In the genomic region with DNA sequence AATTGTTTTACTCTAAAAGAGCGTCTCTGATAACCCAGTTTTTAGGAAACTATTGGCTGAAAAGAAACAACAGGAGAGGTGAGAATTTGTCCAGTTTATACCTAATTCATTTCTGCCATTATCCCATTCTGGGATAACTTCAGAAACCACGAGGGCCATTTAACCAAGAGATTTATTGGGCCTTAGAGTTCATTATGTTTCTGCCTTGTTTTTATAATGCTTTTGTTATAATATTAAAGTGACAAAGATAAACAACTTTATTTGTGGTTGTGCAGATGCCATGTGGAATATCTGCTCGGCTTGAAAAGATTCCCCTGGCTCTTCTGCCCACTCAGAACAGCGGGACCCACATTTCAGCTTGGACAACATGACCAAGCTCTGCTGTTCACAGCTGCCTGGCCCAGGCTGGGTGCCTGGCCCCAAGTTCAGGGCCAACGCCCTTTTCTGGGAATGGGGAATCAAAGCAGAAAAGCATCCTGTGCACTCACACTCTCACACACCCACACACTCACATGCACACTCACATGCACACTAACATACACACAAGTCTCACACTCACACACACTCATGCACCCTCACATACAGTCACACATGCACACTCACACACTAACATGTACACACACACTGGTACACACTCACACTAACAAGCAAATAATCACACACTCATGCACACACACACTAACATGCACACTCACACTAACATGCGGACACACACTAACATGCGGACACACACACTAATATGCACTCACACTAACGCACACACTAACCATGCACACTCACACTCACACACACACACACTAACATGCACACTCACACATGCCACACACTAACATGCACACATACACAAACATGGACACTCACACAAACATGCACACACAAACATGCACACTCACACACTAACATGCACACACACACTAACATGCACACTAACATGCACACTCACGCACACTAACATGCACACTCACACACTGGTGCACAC, we compare ENCODE assay signal across 10 cellular contexts.
DNase-seq lines count a peak whose midpoint lies in the region; ATAC-seq and TF ChIP-seq lines count a peak whose summit lies in the region.
"Had no signal": no experiment of that assay in that cellular context is flagged by ENCODE, and none has a peak within 500 bp of the region (broad histone marks: within the 10 kb centered on the region; RNA-seq: fewer than 3 reads in every experiment).

No MANE protein-coding gene starts in this region.

- CTCF ChIA-PET in mammary epithelial cell (lab: Charles Lee; ENCODE audit: low non-redundant PET), result no interaction called here

- POLR2A ChIA-PET in naive thymus-derived CD8-positive, alpha-beta T cell (lab: Charles Lee), result no interaction called here

- dilution Hi-C loops in mammary epithelial cell (cut with HindIII; ENCODE audit: low sequenced_read_pairs), result no loop called here

- TSS peak; percentile 37 for BruUV-seq in mammary epithelial cell (replicated peaks; lab: Mats Ljungman, UMichigan)

- no peak overlapping the region for H2AFZ ChIP-seq in mammary epithelial cell (ENCODE audit: low read depth, low read length)

- H3K4me1 ChIP-seq in HUES48 (ENCODE audit: control insufficient read depth, insufficient read depth, low read length) (no peaks in the 10 kb centered on the region), mammary epithelial cell (ENCODE audit: insufficient read depth, low read length) (peaks cover 51% of the 10 kb centered on the region)

- no peaks in the 10 kb centered on the region for H3K27me3 Mint-ChIP-seq in naive thymus-derived CD8-positive, alpha-beta T cell

- H3K4me3 ChIP-seq in HUES48 (ENCODE audit: low read depth, low read length), result no peak overlapping the region
- no peak overlapping the region for H3K4me3 ChIP-seq in mammary epithelial cell (replicated peaks in 1 of 3; ENCODE audit: insufficient read depth in 1 of 3, low read depth in 2 of 3, low read length in 3 of 3)

- peak; percentile 11 for DNase-seq in AG08395 (ENCODE audit: low spot score)
- DNase-seq in mammary epithelial cell, result peak; percentile 12
- no peak for DNase-seq in naive thymus-derived CD8-positive, alpha-beta T cell
- DNase-seq in KG1 (lab: John Stamatoyannopoulos, UW), result no peak
- DNase-seq in iPS-NIHi7 (ENCODE audit: extremely low spot score), result no peak
- DNase-seq: DMS 273 treated with DMSO at 0.1 percent for 48 hours, midbrain had no signal

- no peak for ATAC-seq in naive thymus-derived CD8-positive, alpha-beta T cell
- no peak for ATAC-seq in HG02884 (IDR thresholded peaks at IDR 0.05; ENCODE audit: unreplicated experiment)
- no peak for ATAC-seq in GM21786 (IDR thresholded peaks at IDR 0.05; ENCODE audit: unreplicated experiment)

- no peaks in the 10 kb centered on the region for H3K36me3 ChIP-seq in HUES48 (ENCODE audit: control insufficient read depth, insufficient read depth, low read length)
- no peaks in the 10 kb centered on the region for H3K36me3 ChIP-seq in mammary epithelial cell (ENCODE audit: insufficient read depth, low read length)

- in situ Hi-C loops in mammary epithelial cell (cut with MboI; ENCODE audit: low sequenced_read_pairs in 2 of 2), result loop anchor here in 1 of 2 donors (5.0 kb wide), 1 partner anchor 87 kb away; a partner anchor contains a TSS

- H3K4me1 Mint-ChIP-seq in naive thymus-derived CD8-positive, alpha-beta T cell, result peaks cover 18 to 46% (median 24%) of the 10 kb centered on the region in 4 donors

- 83% methylated on average over 9 of the region's 9 CpGs for WGBS in mammary epithelial cell (ENCODE audit: low coverage, missing lambda C conversion rate)

- H3K27ac Mint-ChIP-seq in naive thymus-derived CD8-positive, alpha-beta T cell, result peak overlapping the region in 9 of 10 donors; percentile 3 to 88 (median 66)

- H3K27me3 ChIP-seq in HUES48 (ENCODE audit: control insufficient read depth, insufficient read depth, low read length), result no peaks in the 10 kb centered on the region
- H3K27me3 ChIP-seq in mammary epithelial cell (ENCODE audit: insufficient read depth, low read length), result no peaks in the 10 kb centered on the region

- no peaks in the 10 kb centered on the region for H3K79me2 ChIP-seq in mammary epithelial cell (ENCODE audit: insufficient read depth, low read length)

- no peak for TF ChIP-seq CTCF in mammary epithelial cell (conservative IDR thresholded peaks at IDR 0.05 in 1 of 2, IDR thresholded peaks at IDR 0.05 in 1 of 2; ENCODE audit: extremely low read depth in 1 of 2, insufficient read depth in 1 of 2, low read depth in 1 of 2, low read length in 2 of 2)

- no peak overlapping the region for H3K4me2 ChIP-seq in mammary epithelial cell (ENCODE audit: insufficient read depth, low read depth, low read length)

- H3K4me3 Mint-ChIP-seq in naive thymus-derived CD8-positive, alpha-beta T cell, result peak overlapping the region in 1 of 10 donors; percentile 11

- H3K9me3 Mint-ChIP-seq in naive thymus-derived CD8-positive, alpha-beta T cell, result no peaks in the 10 kb centered on the region

- H4K20me1 ChIP-seq in mammary epithelial cell (ENCODE audit: insufficient read depth, low read length), result no peaks in the 10 kb centered on the region

- intact Hi-C loops in mammary epithelial cell (cut with micrococcal nuclease), result loop anchor here (1.0 to 5.0 kb wide), 7 partner anchors 25 to 180 kb away; a partner anchor contains a TSS

- H3K36me3 Mint-ChIP-seq in naive thymus-derived CD8-positive, alpha-beta T cell, result peaks cover 15 to 44% (median 41%) of the 10 kb centered on the region in 3 donors

- H3K9me3 ChIP-seq in HUES48 (ENCODE audit: control insufficient read depth, insufficient read depth, low read length), result no peaks in the 10 kb centered on the region
- no peaks in the 10 kb centered on the region for H3K9me3 ChIP-seq in mammary epithelial cell (replicated peaks; ENCODE audit: insufficient read depth, low read length)

- H3K9ac ChIP-seq in HUES48 (ENCODE audit: low read depth, low read length) (no peak overlapping the region), mammary epithelial cell (ENCODE audit: insufficient read depth, low read length) (peak overlapping the region; percentile 74)

- H3K27ac ChIP-seq in HUES48 (ENCODE audit: low read depth, low read length) (peak overlapping the region; percentile 65), mammary epithelial cell (ENCODE audit: insufficient read depth, low read depth, low read length) (peak overlapping the region; percentile 96)

Comparison
In these comparisons a context has a peak if more than half of its experiments do, and no peak if none do; other contexts are left out.
1. DNase-seq: peak in AG08395 (single experiment) and mammary epithelial cell (single experiment); none in naive thymus-derived CD8-positive, alpha-beta T cell (0 of 10), KG1 (single experiment) and iPS-NIHi7 (single experiment).